In genomic region chr19:45340232-45340898, GRCh38 we compare ENCODE assay signal across 9 cellular contexts. TPM values are rescaled to one million over a fixed set of nuclear protein-coding genes. Genes with fewer than 3 reads are reported as not detected.
DNase-seq lines count a peak whose midpoint lies in the region; ATAC-seq and TF ChIP-seq lines count a peak whose summit lies in the region.
"Had no signal": no experiment of that assay in that cellular context is flagged by ENCODE, and none has a peak within 500 bp of the region (broad histone marks: within the 10 kb centered on the region; RNA-seq: fewer than 3 reads in every experiment).

TSS of gene KLC3 (plus strand) at chr19:45340750. CDS start at chr19:45345542, 4,792 bp downstream.

- H3K79me2 ChIP-seq in GM23248 (ENCODE audit: insufficient read depth), result no peaks in the 10 kb centered on the region

- H2AFZ ChIP-seq in GM23248 (no peak within 1 kb of the TSS), mesenchymal stem cell (ENCODE audit: low read depth, low read length) (no peak within 1 kb of the TSS)

- H3K4me2 ChIP-seq in GM23248 (ENCODE audit: unreplicated experiment) (no peak within 1 kb of the TSS), mesenchymal stem cell (ENCODE audit: low read length, poor library complexity, severe bottlenecking) (peak within 1 kb of the TSS; percentile 68)

- H3K36me3 Mint-ChIP-seq in brain, result no peaks in the 10 kb centered on the region

- no peak within 1 kb of the TSS for H2BK5ac ChIP-seq in mesenchymal stem cell (ENCODE audit: low read depth, low read length, poor library complexity, severe bottlenecking)

- CTCF ChIA-PET in RWPE1 (lab: Yijun Ruan, JAX), result no interaction called here

- peaks cover 11% of the 10 kb centered on the region for H3K4me1 Mint-ChIP-seq in brain

- H4K8ac ChIP-seq in mesenchymal stem cell (ENCODE audit: low read length), result peak within 1 kb of the TSS; percentile 62

- H3K18ac ChIP-seq in mesenchymal stem cell (ENCODE audit: low read depth in 1 of 2, low read length in 2 of 2), result no peak within 1 kb of the TSS

- H3K27ac Mint-ChIP-seq in brain, result no peak within 1 kb of the TSS

- peak within 1 kb of the TSS; percentile 52 to 79 (median 66) for H3K4me3 Mint-ChIP-seq in brain

- peak within 1 kb of the TSS; percentile 62 for H2BK15ac ChIP-seq in mesenchymal stem cell (ENCODE audit: low read depth, poor library complexity, severe bottlenecking)

- H3K9me2 ChIP-seq in GM23248 (ENCODE audit: insufficient read depth), result no peaks in the 10 kb centered on the region

- no peaks in the 10 kb centered on the region for H4K20me1 ChIP-seq in GM23248 (ENCODE audit: insufficient read depth)

- H2BK12ac ChIP-seq in mesenchymal stem cell (ENCODE audit: low read length in 2 of 2), result peak within 1 kb of the TSS in 1 of 2 experiments; percentile 56

- 17 to 18% methylated on average over 26 to 30 of the region's 50 CpGs for WGBS in GM23248 (ENCODE audit: low coverage in 1 of 2, low lambda C conversion rate in 2 of 2, missing lambda C conversion rate in 2 of 2), 2 experiments
- WGBS in mesenchymal stem cell, result 6% methylated on average over 43 of the region's 50 CpGs
- WGBS in urinary bladder, result 12% methylated on average over 50 of the region's 50 CpGs

- H3K23ac ChIP-seq in mesenchymal stem cell (ENCODE audit: low read length in 2 of 2), result peak within 1 kb of the TSS in 1 of 2 experiments; percentile 35

- H3K36me3 ChIP-seq in GM23248 (ENCODE audit: low read depth) (no peaks in the 10 kb centered on the region), mesenchymal stem cell (ENCODE audit: control insufficient read depth in 1 of 2, insufficient read depth in 2 of 2, low read depth in 1 of 2, low read length in 2 of 2) (no peaks in the 10 kb centered on the region), urinary bladder (ENCODE audit: insufficient read depth) (no peaks in the 10 kb centered on the region)

- no peak within 1 kb of the TSS for H3K14ac ChIP-seq in mesenchymal stem cell (ENCODE audit: low read length in 2 of 2)

- peaks cover 33% of the 10 kb centered on the region for H3K27me3 Mint-ChIP-seq in brain

- ATAC-seq in GM21528 (IDR thresholded peaks at IDR 0.05; ENCODE audit: low FRiP score, unreplicated experiment), result no peak

- H3K4me3 ChIP-seq in GM23248, result no peak within 1 kb of the TSS
- peak within 1 kb of the TSS in 1 of 2 experiments; percentile 38 for H3K4me3 ChIP-seq in mesenchymal stem cell (ENCODE audit: insufficient read depth in 1 of 2, low read depth in 1 of 2, low read length in 2 of 2)
- peak within 1 kb of the TSS; percentile 2 for H3K4me3 ChIP-seq in urinary bladder (ENCODE audit: low read depth, low read length)

- H3K9ac ChIP-seq in GM23248 (no peak within 1 kb of the TSS), mesenchymal stem cell (ENCODE audit: low read length) (no peak within 1 kb of the TSS)

- peaks cover 0 to 4% (median 0%) of the 10 kb centered on the region in 5 experiments for H3K9me3 Mint-ChIP-seq in brain

- no peak within 1 kb of the TSS for H2BK120ac ChIP-seq in mesenchymal stem cell (ENCODE audit: low read depth, low read length)

- H3K9me3 ChIP-seq in GM23248 (ENCODE audit: low read depth), result no peaks in the 10 kb centered on the region
- H3K9me3 ChIP-seq in mesenchymal stem cell (ENCODE audit: control insufficient read depth, low read length), result no peaks in the 10 kb centered on the region

- H3K27me3 ChIP-seq in GM23248 (replicated peaks; ENCODE audit: insufficient read depth), result peaks cover 5% of the 10 kb centered on the region; the same call in 1 of the 2 replicates
- H3K27me3 ChIP-seq in mesenchymal stem cell (ENCODE audit: control insufficient read depth in 1 of 2, insufficient read depth in 1 of 2, low read length in 2 of 2), result peaks cover 25 to 33% of the 10 kb centered on the region in 2 experiments

- H3K79me1 ChIP-seq in mesenchymal stem cell (replicated peaks; ENCODE audit: low read length, poor library complexity, severe bottlenecking), result no peaks in the 10 kb centered on the region

- H4K91ac ChIP-seq in mesenchymal stem cell (ENCODE audit: low read length), result no peak within 1 kb of the TSS

- H3K4me1 ChIP-seq in GM23248 (ENCODE audit: insufficient read depth) (no peaks in the 10 kb centered on the region), mesenchymal stem cell (ENCODE audit: control insufficient read depth, insufficient read depth, low read depth, low read length) (peaks cover 12% of the 10 kb centered on the region), urinary bladder (ENCODE audit: insufficient read depth) (no peaks in the 10 kb centered on the region)

- no peaks in the 10 kb centered on the region for H3F3A ChIP-seq in GM23248 (ENCODE audit: insufficient read depth)

- TF ChIP-seq CTCF in RWPE1 (conservative IDR thresholded peaks at IDR 0.05; ENCODE audit: low read depth) (no peak), brain (conservative IDR thresholded peaks at IDR 0.05) (no peak)

- peak; percentile 18 for DNase-seq in GM23248
- peak; percentile 81 for DNase-seq in RWPE1 (ENCODE audit: low spot score)
- no peak for DNase-seq in mesenchymal stem cell
- DNase-seq in dermis blood vessel endothelial cell, result no peak
- DNase-seq in AML-193 (lab: John Stamatoyannopoulos, UW), result no peak

- H3K27ac ChIP-seq in GM23248 (no peak within 1 kb of the TSS), RWPE1 (no peak within 1 kb of the TSS), mesenchymal stem cell (ENCODE audit: low read length, poor library complexity, severe bottlenecking) (no peak within 1 kb of the TSS), urinary bladder (ENCODE audit: low read depth) (no peak within 1 kb of the TSS)

- in situ Hi-C loops in GM23248 (cut with MboI), result no loop called here

- no peak within 1 kb of the TSS for H2AK5ac ChIP-seq in mesenchymal stem cell (ENCODE audit: low read length, severe bottlenecking)

- H3K4ac ChIP-seq in mesenchymal stem cell (ENCODE audit: low read depth in 1 of 2, low read length in 2 of 2), result no peak within 1 kb of the TSS

- POLR2A ChIA-PET in RWPE1 (lab: Yijun Ruan, JAX; ENCODE audit: low non-redundant PET), result no interaction called here

RNA-seq across cellular contexts. Expression of gene KLC3, which starts in this region (rescaled TPM):
- not detected in 2 replicates for total RNA-seq in GM23248 (2014; rRNA removed; shearing (Covaris generic))
- polyA plus RNA-seq in GM23248 (2016; fragmentation: Nextera tagmentation; extraction: Ambion mirVana), result not detected in 2 replicates
- 2.0 TPM for polyA plus RNA-seq in brain (ENCODE audit: insufficient read depth, low read depth, low replicate concordance)
- not detected for polyA plus RNA-seq in mesenchymal stem cell (2013, experiment 1 of 2)
- 0.01 TPM for polyA plus RNA-seq in mesenchymal stem cell (2013, experiment 2 of 2)
- total RNA-seq in urinary bladder, result 0.16 TPM
- 0.05 TPM for polyA plus RNA-seq in urinary bladder
- 0.17 and 0.60 TPM in 2 replicates for total RNA-seq in dermis blood vessel endothelial cell
- total RNA-seq: glomerular endothelial cell had no signal

Comparison
In these comparisons a context has a peak if more than half of its experiments do, and no peak if none do; other contexts are left out.
1. Peak in DNase-seq in GM23248; RNA of the gene not detected or under 1 TPM.